19 cellular contexts compared by ENCODE assay signal in the genomic region with DNA sequence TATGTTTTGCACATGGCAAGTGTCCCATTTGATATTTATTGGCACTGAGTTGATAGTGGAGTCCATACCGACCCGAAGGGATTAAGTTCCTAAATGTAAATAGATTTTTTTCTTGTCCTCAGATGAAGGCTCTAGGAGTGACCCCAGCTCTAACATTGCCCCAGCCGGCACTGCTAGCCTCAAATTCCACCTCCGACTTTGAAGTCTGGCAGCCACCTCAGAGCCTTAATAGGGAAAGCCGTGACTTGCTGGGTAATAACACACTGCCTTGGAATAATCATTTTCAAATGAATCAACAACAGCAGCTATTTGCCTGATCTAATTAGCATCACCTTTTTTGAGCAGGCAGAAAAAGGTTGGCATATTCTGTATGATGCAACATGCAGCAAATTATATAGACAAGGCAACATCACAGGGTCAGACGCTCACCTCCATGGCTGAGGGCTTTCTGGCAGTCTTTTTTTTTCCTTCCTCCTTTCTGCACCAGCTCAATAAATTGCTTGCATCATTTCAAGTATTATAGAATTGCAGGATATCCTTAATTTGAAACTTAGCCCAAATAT.
DNase-seq lines count a peak whose midpoint lies in the region; ATAC-seq and TF ChIP-seq lines count a peak whose summit lies in the region.
"Had no signal": no experiment of that assay in that cellular context is flagged by ENCODE, and none has a peak within 500 bp of the region (broad histone marks: within the 10 kb centered on the region; RNA-seq: fewer than 3 reads in every experiment).

No MANE protein-coding gene starts in this region.

- TF ChIP-seq POLR2A in upper lobe of left lung (IDR thresholded peaks at IDR 0.05): no peak

- H3K4me1 ChIP-seq in HEK293 (ENCODE audit: control insufficient read depth, insufficient read depth, low read length) (no peaks in the 10 kb centered on the region), neutrophil (ENCODE audit: control insufficient read depth in 1 of 2, insufficient read depth in 1 of 2, low read depth in 1 of 2, low read length in 1 of 2) (peaks cover 61 to 68% of the 10 kb centered on the region in 2 experiments), upper lobe of left lung (no peaks in the 10 kb centered on the region), right atrium auricular region (no peaks in the 10 kb centered on the region)
- H3K4me1 ChIP-seq: BE2C, Caco-2 had no signal

- no peaks in the 10 kb centered on the region for H3K9me3 ChIP-seq in HEK293 (ENCODE audit: control insufficient read depth, insufficient read depth, low read depth, low read length)
- no peaks in the 10 kb centered on the region for H3K9me3 ChIP-seq in neutrophil
- H3K9me3 ChIP-seq in upper lobe of left lung: peaks cover 0 to 3% (median 0%) of the 10 kb centered on the region in 4 donors
- no peaks in the 10 kb centered on the region for H3K9me3 ChIP-seq in right atrium auricular region
- H3K9me3 ChIP-seq: BE2C, Caco-2 had no signal

- H3K27me3 ChIP-seq in neutrophil (no peaks in the 10 kb centered on the region), upper lobe of left lung (no peaks in the 10 kb centered on the region), right atrium auricular region (no peaks in the 10 kb centered on the region)
- H3K27me3 ChIP-seq: BE2C had no signal

- 31 to 32% methylated on average over 6 of the region's 6 CpGs for WGBS in upper lobe of left lung, 2 donors

- CTCF ChIA-PET in HEK293 (lab: Yijun Ruan, JAX): no interaction called here

- TF ChIP-seq CTCF in HEK293 (tag by site-specific recombination; IDR thresholded peaks at IDR 0.05) (no peak), neutrophil (IDR thresholded peaks at IDR 0.05) (no peak), upper lobe of left lung (IDR thresholded peaks at IDR 0.05) (no peak), right atrium auricular region (IDR thresholded peaks at IDR 0.05) (no peak)

- H3K4me3 ChIP-seq in HEK293 (ENCODE audit: low read depth, low read length) (no peak overlapping the region), neutrophil (ENCODE audit: low read depth in 1 of 2, low read length in 1 of 2) (no peak overlapping the region), upper lobe of left lung (no peak overlapping the region), right atrium auricular region (no peak overlapping the region)
- H3K4me3 ChIP-seq: GM23248 had no signal

- no peak for TF ChIP-seq EP300 in upper lobe of left lung (IDR thresholded peaks at IDR 0.05)

- DNase-seq in NCI-H146 (lab: John Stamatoyannopoulos, UW) (peak; percentile 9), NCI-H146 treated with DMSO at 0.1 percent for 48 hours (lab: John Stamatoyannopoulos, UW; ENCODE audit: unreplicated experiment) (no peak), NOMO-1 treated with dmso at 0.1 percent for 144 hours (lab: John Stamatoyannopoulos, UW; ENCODE audit: unreplicated experiment) (peak; percentile 20), upper lobe of left lung (no peak), right atrium auricular region (ENCODE audit: low spot score) (no peak)
- DNase-seq: BE2C; Caco-2; CD4-positive, CD25-positive, alpha-beta regulatory T cell; DMS153; GF-D8; GM23248; NCI-H1105 treated with DMSO at 0.1 percent for 48 hours; NCI-H187; NCI-H446 treated with DMSO at 0.1 percent for 48 hours had no signal

- H3K36me3 ChIP-seq in HEK293 (ENCODE audit: control insufficient read depth in 2 of 2, insufficient read depth in 1 of 2, low read length in 2 of 2): no peaks in the 10 kb centered on the region
- no peaks in the 10 kb centered on the region for H3K36me3 ChIP-seq in neutrophil
- H3K36me3 ChIP-seq in upper lobe of left lung: no peaks in the 10 kb centered on the region
- no peaks in the 10 kb centered on the region for H3K36me3 ChIP-seq in right atrium auricular region
- H3K36me3 ChIP-seq: BE2C had no signal

- no peak overlapping the region for H3K27ac ChIP-seq in HEK293 (ENCODE audit: extremely low read depth, low read depth, low read length)
- peak overlapping the region; percentile 88 for H3K27ac ChIP-seq in neutrophil
- H3K27ac ChIP-seq in upper lobe of left lung: no peak overlapping the region
- H3K27ac ChIP-seq in right atrium auricular region: no peak overlapping the region
- H3K27ac ChIP-seq: 22Rv1, GM23248 had no signal

- POLR2A ChIA-PET in HEK293 (lab: Yijun Ruan, JAX): no interaction called here

- no peak for ATAC-seq in upper lobe of left lung (ENCODE audit: low FRiP score in 2 of 2)
- no peak for ATAC-seq in GM18909 (IDR thresholded peaks at IDR 0.05; ENCODE audit: poor library complexity, unreplicated experiment)
- ATAC-seq: HCT116 had no signal

TF ChIP-seq in HEK293, 187 proteins besides CTCF, POLR2A, EP300 and RAD21:
- TF ChIP-seq ZNF394 (tag by site-specific recombination; IDR thresholded peaks at IDR 0.05; ENCODE audit: borderline replicate concordance): no peak
- peak; percentile 37; the same call in 1 of the 2 replicates for TF ChIP-seq ZNF335 (tag by site-specific recombination; conservative IDR thresholded peaks at IDR 0.05)
- peak; percentile 30; the same call in 1 of the 2 replicates for TF ChIP-seq FEZF1 (tag by site-specific recombination; IDR thresholded peaks at IDR 0.05)
- TF ChIP-seq, protein P1, sequence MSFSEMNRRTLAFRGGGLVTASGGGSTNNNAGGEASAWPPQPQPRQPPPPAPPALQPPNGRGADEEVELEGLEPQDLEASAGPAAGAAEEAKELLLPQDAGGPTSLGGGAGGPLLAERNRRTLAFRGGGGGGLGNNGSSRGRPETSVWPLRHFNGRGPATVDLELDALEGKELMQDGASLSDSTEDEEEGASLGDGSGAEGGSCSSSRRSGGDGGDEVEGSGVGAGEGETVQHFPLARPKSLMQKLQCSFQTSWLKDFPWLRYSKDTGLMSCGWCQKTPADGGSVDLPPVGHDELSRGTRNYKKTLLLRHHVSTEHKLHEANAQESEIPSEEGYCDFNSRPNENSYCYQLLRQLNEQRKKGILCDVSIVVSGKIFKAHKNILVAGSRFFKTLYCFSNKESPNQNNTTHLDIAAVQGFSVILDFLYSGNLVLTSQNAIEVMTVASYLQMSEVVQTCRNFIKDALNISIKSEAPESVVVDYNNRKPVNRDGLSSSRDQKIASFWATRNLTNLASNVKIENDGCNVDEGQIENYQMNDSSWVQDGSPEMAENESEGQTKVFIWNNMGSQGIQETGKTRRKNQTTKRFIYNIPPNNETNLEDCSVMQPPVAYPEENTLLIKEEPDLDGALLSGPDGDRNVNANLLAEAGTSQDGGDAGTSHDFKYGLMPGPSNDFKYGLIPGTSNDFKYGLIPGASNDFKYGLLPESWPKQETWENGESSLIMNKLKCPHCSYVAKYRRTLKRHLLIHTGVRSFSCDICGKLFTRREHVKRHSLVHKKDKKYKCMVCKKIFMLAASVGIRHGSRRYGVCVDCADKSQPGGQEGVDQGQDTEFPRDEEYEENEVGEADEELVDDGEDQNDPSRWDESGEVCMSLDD (tag by site-specific recombination; IDR thresholded peaks at IDR 0.05): no peak
- TF ChIP-seq ZNF37A (tag by site-specific recombination; IDR thresholded peaks at IDR 0.05): no peak

Comparison
In these comparisons a context has a peak if more than half of its experiments do, and no peak if none do; other contexts are left out.
1. DNase-seq: peak in NCI-H146 (single experiment) and NOMO-1 treated with dmso at 0.1 percent for 144 hours (single experiment); none in NCI-H146 treated with DMSO at 0.1 percent for 48 hours (single experiment), upper lobe of left lung (0 of 2) and right atrium auricular region (single experiment).